In the genomic region with DNA sequence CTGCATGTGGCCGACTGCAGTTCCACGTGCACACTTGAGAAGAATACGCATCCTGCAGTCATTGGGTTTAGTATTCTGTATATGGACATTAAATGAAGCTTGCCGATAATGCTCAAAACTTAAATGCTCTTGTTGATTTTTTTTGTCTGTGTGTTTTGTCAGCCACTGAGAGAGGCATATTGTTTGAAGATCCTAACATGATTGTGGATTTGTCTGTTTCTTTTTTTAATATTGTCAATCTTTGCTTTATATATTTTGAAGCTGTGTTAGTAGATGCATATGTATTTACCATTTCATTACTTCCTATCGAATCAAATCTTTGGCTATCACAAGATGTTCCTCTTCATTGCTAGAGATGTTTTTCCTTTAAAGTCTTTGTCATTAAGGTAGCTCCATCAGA, we compare ENCODE assay signal across 11 cellular contexts.
"Had no signal": no experiment of that assay in that cellular context is flagged by ENCODE, and none has a peak within 500 bp of the region (broad histone marks: within the 10 kb centered on the region; RNA-seq: fewer than 3 reads in every experiment).

No MANE protein-coding gene starts in this region.

- H3K36me3 ChIP-seq: HAP-1 had no signal

- H3K4me2 ChIP-seq: GM23338 had no signal

- H3K4me1 ChIP-seq: HAP-1 had no signal

- H3K4me3 ChIP-seq: GM23248, GM23338, HAP-1 had no signal

- ATAC-seq: GM23338, HCT116 had no signal

- H3K27ac ChIP-seq: GM23248 had no signal

- FAIRE-seq: H1, H54 had no signal

- DNase-seq: GM23248, GOT3, H7, H9, HCEC 1CT, HFFc6 had no signal

- H3K9ac ChIP-seq: GM23248 had no signal

- H2AFZ ChIP-seq: GM23248, GM23338 had no signal
